ENCODE assay signal across 12 cellular contexts in genomic region chr10:1488970-1489548, GRCh38.
A peak's percentile ranks its signal among the peaks of the same experiment; 100 is the strongest.
DNase-seq lines count a peak whose midpoint lies in the region; ATAC-seq, FAIRE-seq and TF ChIP-seq lines count a peak whose summit lies in the region.
"Had no signal": no experiment of that assay in that cellular context is flagged by ENCODE, and none has a peak within 500 bp of the region (broad histone marks: within the 10 kb centered on the region; RNA-seq: fewer than 3 reads in every experiment).

No MANE protein-coding gene starts in this region.

- H3K4me3 ChIP-seq in lower lobe of right lung (no peak overlapping the region), right cardiac atrium (ENCODE audit: low read length) (no peak overlapping the region), trophoblast cell (ENCODE audit: low read depth, low read length) (no peak overlapping the region)
- H3K4me3 ChIP-seq: adrenal gland had no signal

- no peak overlapping the region for H3K27ac ChIP-seq in lower lobe of right lung
- no peak overlapping the region for H3K27ac ChIP-seq in right cardiac atrium (ENCODE audit: low read length)
- H3K27ac ChIP-seq in trophoblast cell (ENCODE audit: low read depth, low read length): no peak overlapping the region
- H3K27ac ChIP-seq: adrenal gland, VCaP had no signal

- no peak overlapping the region for H2AK5ac ChIP-seq in trophoblast cell (ENCODE audit: low read length)

- no peak overlapping the region for H4K8ac ChIP-seq in trophoblast cell (ENCODE audit: low read depth, low read length)

- H3K79me2 ChIP-seq in trophoblast cell (ENCODE audit: control insufficient read depth, insufficient read depth, low read length, poor library complexity): no peaks in the 10 kb centered on the region

- WGBS in right cardiac atrium: 79% methylated on average over 20 of the region's 20 CpGs
- WGBS in trophoblast cell (ENCODE audit: extremely low coverage, insufficient coverage, insufficient read length): no CpG with 5 or more reads among the region's 20 CpGs

- no peak overlapping the region for H3K18ac ChIP-seq in trophoblast cell (ENCODE audit: low read length)

- H2BK12ac ChIP-seq in trophoblast cell (ENCODE audit: low read length): no peak overlapping the region

- H3K4me1 ChIP-seq in lower lobe of right lung (no peaks in the 10 kb centered on the region), right cardiac atrium (ENCODE audit: control insufficient read depth, insufficient read depth, low read length) (no peaks in the 10 kb centered on the region), trophoblast cell (ENCODE audit: control insufficient read depth in 1 of 2, insufficient read depth in 2 of 2, low read length in 2 of 2) (no peaks in the 10 kb centered on the region)
- H3K4me1 ChIP-seq: adrenal gland had no signal

- ATAC-seq in GM18520 (IDR thresholded peaks at IDR 0.05; ENCODE audit: unreplicated experiment) (peak; percentile 90), GM21529 (IDR thresholded peaks at IDR 0.05; ENCODE audit: unreplicated experiment) (peak; percentile 99), HG03432 (IDR thresholded peaks at IDR 0.05; ENCODE audit: unreplicated experiment) (peak; percentile 73), lower lobe of right lung (no peak), right cardiac atrium (no peak)

- H2BK120ac ChIP-seq in trophoblast cell (ENCODE audit: insufficient read depth, low read length, poor library complexity): no peak overlapping the region

- peak; percentile 16 for DNase-seq in left kidney (ENCODE audit: low read depth, low spot score)
- no peak for DNase-seq in lower lobe of right lung
- no peak for DNase-seq in right cardiac atrium
- DNase-seq in D721Med (ENCODE audit: insufficient read length, low spot score): no peak
- no peak for DNase-seq in trophoblast cell
- DNase-seq: adrenal gland; NCI-H1694 treated with DMSO at 0.1 percent for 48 hours; stimulated activated CD4-positive, alpha-beta T cell treated with anti-CD3 and anti-CD28 coated beads, Interleukin-2, amount 100 ng/mL, for 48 hours had no signal

- no peak overlapping the region for H3K9ac ChIP-seq in trophoblast cell (ENCODE audit: low read length)

- FAIRE-seq in D721Med (lab: Jason Lieb, UNC): no peak

- no peak overlapping the region for H4K91ac ChIP-seq in trophoblast cell (ENCODE audit: low read depth, low read length)

- no peak overlapping the region for H3K4ac ChIP-seq in trophoblast cell (ENCODE audit: low read depth, low read length)

- H3K79me1 ChIP-seq in trophoblast cell (ENCODE audit: low read length): no peaks in the 10 kb centered on the region

- intact Hi-C loops in lower lobe of right lung (cut with DNase I): no loop called here
- intact Hi-C loops in right cardiac atrium (cut with DNase I): no loop called here

- H3K23ac ChIP-seq in trophoblast cell (ENCODE audit: low read length): no peak overlapping the region

- H3K27me3 ChIP-seq in lower lobe of right lung (ENCODE audit: low read depth): no peaks in the 10 kb centered on the region
- H3K27me3 ChIP-seq in right cardiac atrium (ENCODE audit: control insufficient read depth, insufficient read depth): no peaks in the 10 kb centered on the region
- H3K27me3 ChIP-seq in trophoblast cell (ENCODE audit: insufficient read depth, low read length): no peaks in the 10 kb centered on the region
- H3K27me3 ChIP-seq: adrenal gland had no signal

- H3K9me3 ChIP-seq in lower lobe of right lung (no peaks in the 10 kb centered on the region), right cardiac atrium (ENCODE audit: control insufficient read depth, low read length) (no peaks in the 10 kb centered on the region), trophoblast cell (ENCODE audit: insufficient read depth, low read depth, low read length) (peaks cover 7% of the 10 kb centered on the region)
- H3K9me3 ChIP-seq: adrenal gland had no signal

- H4K12ac ChIP-seq in trophoblast cell (ENCODE audit: low read depth, low read length): no peak overlapping the region

- no peaks in the 10 kb centered on the region for H3K36me3 ChIP-seq in lower lobe of right lung
- H3K36me3 ChIP-seq in trophoblast cell (ENCODE audit: control insufficient read depth in 1 of 2, insufficient read depth in 2 of 2, low read length in 2 of 2): no peaks in the 10 kb centered on the region
- H3K36me3 ChIP-seq: adrenal gland had no signal

- H3K14ac ChIP-seq in trophoblast cell (ENCODE audit: low read length): no peak overlapping the region

- no peak for TF ChIP-seq CTCF in lower lobe of right lung (IDR thresholded peaks at IDR 0.05)
- TF ChIP-seq CTCF in D721Med (IDR thresholded peaks at IDR 0.05; ENCODE audit: insufficient read depth, missing control alignments): no peak

- H2AFZ ChIP-seq in trophoblast cell (ENCODE audit: insufficient read depth, low read length, poor library complexity): no peak overlapping the region

- no peak overlapping the region for H3K4me2 ChIP-seq in trophoblast cell (ENCODE audit: low read length)

- H2BK5ac ChIP-seq in trophoblast cell (ENCODE audit: low read depth, low read length, poor library complexity): no peak overlapping the region

Comparison
In these comparisons a context has a peak if more than half of its experiments do, and no peak if none do; other contexts are left out.
1. ATAC-seq: peak in GM18520 (single experiment), GM21529 (single experiment) and HG03432 (single experiment); none in lower lobe of right lung (0 of 2) and right cardiac atrium (0 of 2).